ENCODE assay signal across 8 cellular contexts in genomic region chr19:5138606-5139594, GRCh38.
DNase-seq lines count a peak whose midpoint lies in the region; ATAC-seq and TF ChIP-seq lines count a peak whose summit lies in the region.

No MANE protein-coding gene starts in this region.

- peaks cover 3% of the 10 kb centered on the region for H3K27me3 Mint-ChIP-seq in activated CD4-positive, alpha-beta T cell treated with anti-CD3 and anti-CD28 coated beads, Interleukin-2, amount 10 ng/mL, durations not matched to agents 7 days and 5 days
- H3K27me3 Mint-ChIP-seq in dendritic cell treated with granulocyte-macrophage colony-stimulating factor and Interleukin-4, amounts not matched to agents 40 ng/mL and 50 ng/mL, for 4 days: peaks cover 2% of the 10 kb centered on the region

- peaks cover 56% of the 10 kb centered on the region for H4K20me1 ChIP-seq in smooth muscle cell (ENCODE audit: low read depth)

- H3K4me2 ChIP-seq in smooth muscle cell: no peak overlapping the region

- no peaks in the 10 kb centered on the region for H3K79me2 ChIP-seq in smooth muscle cell (ENCODE audit: low read depth)

- no peak overlapping the region for H3K9ac ChIP-seq in smooth muscle cell (ENCODE audit: low read depth)

- no peaks in the 10 kb centered on the region for H3F3A ChIP-seq in smooth muscle cell (ENCODE audit: low read depth)

- no peaks in the 10 kb centered on the region for H3K4me1 ChIP-seq in smooth muscle cell (ENCODE audit: low read depth)

- no peak overlapping the region for H3K4me3 ChIP-seq in smooth muscle cell

- CTCF ChIA-PET in activated CD4-positive, alpha-beta T cell treated with anti-CD3 and anti-CD28 coated beads, Interleukin-2, amount 10 ng/mL, durations not matched to agents 7 days and 5 days (lab: Charles Lee): interaction anchor here (1.5 kb wide), 1 partner anchor 33 kb away, joined by 3 read pairs; no protein-coding TSS in a partner anchor

- ATAC-seq in GM18511 (IDR thresholded peaks at IDR 0.05; ENCODE audit: unreplicated experiment) (peak; percentile 77), HG03457 (IDR thresholded peaks at IDR 0.05; ENCODE audit: unreplicated experiment) (peak; percentile 33), HG03460 (IDR thresholded peaks at IDR 0.05; ENCODE audit: unreplicated experiment) (no peak)

- intact Hi-C loops in dendritic cell treated with granulocyte-macrophage colony-stimulating factor and Interleukin-4, amounts not matched to agents 40 ng/mL and 50 ng/mL, for 4 days (cut with micrococcal nuclease): loop anchor here (10.0 kb wide), 1 partner anchor 94 kb away; no protein-coding TSS in a partner anchor

- peak overlapping the region; percentile 92 for H3K27ac Mint-ChIP-seq in activated CD4-positive, alpha-beta T cell treated with anti-CD3 and anti-CD28 coated beads, Interleukin-2, amount 10 ng/mL, durations not matched to agents 7 days and 5 days
- H3K27ac Mint-ChIP-seq in dendritic cell treated with granulocyte-macrophage colony-stimulating factor and Interleukin-4, amounts not matched to agents 40 ng/mL and 50 ng/mL, for 4 days: peak overlapping the region; percentile 22

- WGBS in smooth muscle cell (ENCODE audit: low lambda C conversion rate): 79% methylated on average over 30 of the region's 30 CpGs

- peak overlapping the region; percentile 74 for H3K4me3 Mint-ChIP-seq in activated CD4-positive, alpha-beta T cell treated with anti-CD3 and anti-CD28 coated beads, Interleukin-2, amount 10 ng/mL, durations not matched to agents 7 days and 5 days
- H3K4me3 Mint-ChIP-seq in dendritic cell treated with granulocyte-macrophage colony-stimulating factor and Interleukin-4, amounts not matched to agents 40 ng/mL and 50 ng/mL, for 4 days: peak overlapping the region; percentile 23

- no peak for TF ChIP-seq CTCF in smooth muscle cell (IDR thresholded peaks at IDR 0.05; ENCODE audit: borderline replicate concordance, insufficient read depth, poor library complexity, severe bottlenecking)

- H3K36me3 ChIP-seq in smooth muscle cell (ENCODE audit: low read depth): no peaks in the 10 kb centered on the region

- no peaks in the 10 kb centered on the region for H3K27me3 ChIP-seq in smooth muscle cell (ENCODE audit: low read depth)

- H3K36me3 Mint-ChIP-seq in activated CD4-positive, alpha-beta T cell treated with anti-CD3 and anti-CD28 coated beads, Interleukin-2, amount 10 ng/mL, durations not matched to agents 7 days and 5 days (ENCODE audit: low read depth): peaks cover 28% of the 10 kb centered on the region
- H3K36me3 Mint-ChIP-seq in dendritic cell treated with granulocyte-macrophage colony-stimulating factor and Interleukin-4, amounts not matched to agents 40 ng/mL and 50 ng/mL, for 4 days (ENCODE audit: low read depth): peaks cover 100% of the 10 kb centered on the region

- H2AFZ ChIP-seq in smooth muscle cell (ENCODE audit: low read depth): no peak overlapping the region

- H3K9me3 Mint-ChIP-seq in activated CD4-positive, alpha-beta T cell treated with anti-CD3 and anti-CD28 coated beads, Interleukin-2, amount 10 ng/mL, durations not matched to agents 7 days and 5 days: peaks cover 4% of the 10 kb centered on the region
- no peaks in the 10 kb centered on the region for H3K9me3 Mint-ChIP-seq in dendritic cell treated with granulocyte-macrophage colony-stimulating factor and Interleukin-4, amounts not matched to agents 40 ng/mL and 50 ng/mL, for 4 days

- POLR2A ChIA-PET in activated CD4-positive, alpha-beta T cell treated with anti-CD3 and anti-CD28 coated beads, Interleukin-2, amount 10 ng/mL, durations not matched to agents 7 days and 5 days (lab: Charles Lee): no interaction called here

- peak; percentile 89 for DNase-seq in activated CD4-positive, alpha-beta T cell treated with anti-CD3 and anti-CD28 coated beads, Interleukin-2, amount 10 ng/mL, durations not matched to agents 7 days and 5 days
- DNase-seq in smooth muscle cell (lab: John Stamatoyannopoulos, UW; ENCODE audit: unreplicated experiment) (no peak), SK-N-DZ (ENCODE audit: low spot score) (no peak), NCI-H1930 (lab: John Stamatoyannopoulos, UW) (no peak)

- H3K4me1 Mint-ChIP-seq in activated CD4-positive, alpha-beta T cell treated with anti-CD3 and anti-CD28 coated beads, Interleukin-2, amount 10 ng/mL, durations not matched to agents 7 days and 5 days: peaks cover 25% of the 10 kb centered on the region
- H3K4me1 Mint-ChIP-seq in dendritic cell treated with granulocyte-macrophage colony-stimulating factor and Interleukin-4, amounts not matched to agents 40 ng/mL and 50 ng/mL, for 4 days (ENCODE audit: low read depth): peaks cover 38% of the 10 kb centered on the region

- H3K9me3 ChIP-seq in smooth muscle cell (replicated peaks; ENCODE audit: low read depth): no peaks in the 10 kb centered on the region

- peak overlapping the region; percentile 35 for H3K27ac ChIP-seq in smooth muscle cell (ENCODE audit: low read depth)
